25 cellular contexts compared by ENCODE assay signal in genomic region chr2:119536209-119536608, GRCh38. TPM values are rescaled to one million over a fixed set of nuclear protein-coding genes. Genes with fewer than 3 reads are reported as not detected.
"Had no signal": no experiment of that assay in that cellular context is flagged by ENCODE, and none has a peak within 500 bp of the region (broad histone marks: within the 10 kb centered on the region; RNA-seq: fewer than 3 reads in every experiment).

No MANE protein-coding gene starts in this region.

- ATAC-seq: activated CD4-positive, alpha-beta T cell treated with anti-CD3 and anti-CD28 coated beads for 36 hours; activated naive CD4-positive, alpha-beta T cell treated with anti-CD3 and anti-CD28 coated beads, Interleukin-2, amount 50 U/mL, for 72 hours; left lung; stimulated activated memory B cell treated with anti-CD40 and anti-IgM and Interleukin-4, amounts not matched to agents 10 μg/mL and 1 μg/mL and 100 μg/mL, for 72 hours; upper lobe of right lung; WTC11 had no signal

- H3K36me3 ChIP-seq: adrenal gland, cardiac muscle cell, left lung, sigmoid colon, spleen, upper lobe of right lung had no signal

- H3K4me3 Mint-ChIP-seq: activated CD4-positive, alpha-beta memory T cell treated with anti-CD3 and anti-CD28 coated beads for 36 hours; activated CD4-positive, alpha-beta T cell treated with anti-CD3 and anti-CD28 coated beads for 36 hours; activated T-helper 1 cell treated with anti-CD3 and anti-CD28 coated beads, Interleukin-12 subunit alpha, Interleukin-12 subunit beta, Interleukin-2, Interleukin-4 antibody, amounts not matched to agents 30 ng/mL and 10 ng/mL and 1 ng/mL, durations not matched to agents 14 hours and 24 hours and 36 hours; stimulated activated memory B cell treated with anti-CD40 and anti-IgM and Interleukin-4, amounts not matched to agents 10 μg/mL and 1 μg/mL and 100 μg/mL, for 72 hours; WTC11 had no signal

- H3K4me3 ChIP-seq: adrenal gland, cardiac muscle cell, left lung, sigmoid colon, spleen, upper lobe of right lung had no signal

- H3K27ac Mint-ChIP-seq: activated CD4-positive, alpha-beta memory T cell treated with anti-CD3 and anti-CD28 coated beads for 36 hours; activated CD4-positive, alpha-beta T cell treated with anti-CD3 and anti-CD28 coated beads for 36 hours; activated naive CD4-positive, alpha-beta T cell treated with anti-CD3 and anti-CD28 coated beads, Interleukin-2, amount 50 U/mL, for 72 hours; activated T-helper 1 cell treated with anti-CD3 and anti-CD28 coated beads, Interleukin-12 subunit alpha, Interleukin-12 subunit beta, Interleukin-2, Interleukin-4 antibody, amounts not matched to agents 30 ng/mL and 10 ng/mL and 1 ng/mL, durations not matched to agents 14 hours and 24 hours and 36 hours; stimulated activated memory B cell treated with anti-CD40 and anti-IgM and Interleukin-4, amounts not matched to agents 10 μg/mL and 1 μg/mL and 100 μg/mL, for 72 hours; WTC11 had no signal

- H3K4me1 ChIP-seq: adrenal gland, left lung, parathyroid adenoma, sigmoid colon, spleen, upper lobe of right lung had no signal

- H3K4me1 Mint-ChIP-seq: activated CD4-positive, alpha-beta T cell treated with anti-CD3 and anti-CD28 coated beads for 36 hours; stimulated activated memory B cell treated with anti-CD40 and anti-IgM and Interleukin-4, amounts not matched to agents 10 μg/mL and 1 μg/mL and 100 μg/mL, for 72 hours had no signal

- H3K27ac ChIP-seq: adrenal gland, cardiac muscle cell, epithelial cell of prostate, left lung, parathyroid adenoma, sigmoid colon, spleen, upper lobe of right lung had no signal

- H3K9ac ChIP-seq: parathyroid adenoma had no signal

- H2AFZ ChIP-seq: parathyroid adenoma had no signal

- DNase-seq: activated CD4-positive, alpha-beta memory T cell treated with anti-CD3 and anti-CD28 coated beads for 36 hours; activated CD4-positive, alpha-beta T cell treated with anti-CD3 and anti-CD28 coated beads for 36 hours; activated gamma-delta T cell treated with Interleukin-2 at 50 U/mL for 16 hours; activated T-cell treated with anti-CD3 and anti-CD28 coated beads for 4 hours; adrenal gland; foreskin fibroblast; hippocampal formation; left lung; midbrain; sigmoid colon; spleen; stimulated activated CD4-positive, alpha-beta T cell treated with anti-CD3 and anti-CD28 coated beads, Interleukin-4, amount 100 ng/mL, for 4 hours; upper lobe of right lung had no signal

- H3K79me2 ChIP-seq: parathyroid adenoma had no signal

- H3K27me3 ChIP-seq: adrenal gland, cardiac muscle cell, left lung, upper lobe of right lung had no signal

- H3K36me3 Mint-ChIP-seq: activated CD4-positive, alpha-beta memory T cell treated with anti-CD3 and anti-CD28 coated beads for 36 hours; stimulated activated memory B cell treated with anti-CD40 and anti-IgM and Interleukin-4, amounts not matched to agents 10 μg/mL and 1 μg/mL and 100 μg/mL, for 72 hours had no signal

RNA-seq across cellular contexts. Expression of gene CFAP221, which starts 8.0 kb away (rescaled TPM):
- total RNA-seq: activated CD4-positive, alpha-beta memory T cell treated with anti-CD3 and anti-CD28 coated beads for 36 hours; activated CD4-positive, alpha-beta T cell treated with anti-CD3 and anti-CD28 coated beads for 36 hours; activated naive CD4-positive, alpha-beta T cell treated with anti-CD3 and anti-CD28 coated beads, Interleukin-2, amount 50 U/mL, for 72 hours; activated T-helper 1 cell treated with anti-CD3 and anti-CD28 coated beads, Interleukin-12 subunit alpha, Interleukin-12 subunit beta, Interleukin-2, Interleukin-4 antibody, amounts not matched to agents 30 ng/mL and 10 ng/mL and 1 ng/mL, durations not matched to agents 14 hours and 24 hours and 36 hours; dermis microvascular lymphatic vessel endothelial cell; lung microvascular endothelial cell; myocyte; sigmoid colon had no signal
- polyA plus RNA-seq: keratinocyte had no signal

RNA-seq across cellular contexts. Expression of gene SCTR, which starts 11.9 kb away (rescaled TPM):
- total RNA-seq: activated CD4-positive, alpha-beta memory T cell treated with anti-CD3 and anti-CD28 coated beads for 36 hours; activated CD4-positive, alpha-beta T cell treated with anti-CD3 and anti-CD28 coated beads for 36 hours; activated naive CD4-positive, alpha-beta T cell treated with anti-CD3 and anti-CD28 coated beads, Interleukin-2, amount 50 U/mL, for 72 hours; activated T-helper 1 cell treated with anti-CD3 and anti-CD28 coated beads, Interleukin-12 subunit alpha, Interleukin-12 subunit beta, Interleukin-2, Interleukin-4 antibody, amounts not matched to agents 30 ng/mL and 10 ng/mL and 1 ng/mL, durations not matched to agents 14 hours and 24 hours and 36 hours; astrocyte; dermis microvascular lymphatic vessel endothelial cell; lung microvascular endothelial cell; myocyte; sigmoid colon; WTC11 had no signal
- polyA plus RNA-seq: cardiac muscle cell, keratinocyte had no signal
